ENCODE assay signal across 1 cellular context in genomic region chr7:121558288-121558687, GRCh38.
TF ChIP-seq lines count a peak whose summit lies in the region.

No MANE protein-coding gene starts in this region.

TF ChIP-seq in K562, 482 proteins besides CTCF, POLR2A, EP300 and RAD21:
- TF ChIP-seq MEIS2 (IDR thresholded peaks at IDR 0.05; ENCODE audit: partially characterized antibody): peak; percentile 16
- TF ChIP-seq MTA2 (IDR thresholded peaks at IDR 0.05; ENCODE audit: low read depth): no peak
- no peak for TF ChIP-seq PBX2 (CRISPR knock-in tag; IDR thresholded peaks at IDR 0.05; ENCODE audit: low read depth)
- TF ChIP-seq PBX2 (tag; conservative IDR thresholded peaks at IDR 0.05; ENCODE audit: low read depth): peak; percentile 67; the same call in 1 of the 2 replicates
- TF ChIP-seq, protein P1, sequence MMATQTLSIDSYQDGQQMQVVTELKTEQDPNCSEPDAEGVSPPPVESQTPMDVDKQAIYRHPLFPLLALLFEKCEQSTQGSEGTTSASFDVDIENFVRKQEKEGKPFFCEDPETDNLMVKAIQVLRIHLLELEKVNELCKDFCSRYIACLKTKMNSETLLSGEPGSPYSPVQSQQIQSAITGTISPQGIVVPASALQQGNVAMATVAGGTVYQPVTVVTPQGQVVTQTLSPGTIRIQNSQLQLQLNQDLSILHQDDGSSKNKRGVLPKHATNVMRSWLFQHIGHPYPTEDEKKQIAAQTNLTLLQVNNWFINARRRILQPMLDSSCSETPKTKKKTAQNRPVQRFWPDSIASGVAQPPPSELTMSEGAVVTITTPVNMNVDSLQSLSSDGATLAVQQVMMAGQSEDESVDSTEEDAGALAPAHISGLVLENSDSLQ (IDR thresholded peaks at IDR 0.05): peak; percentile 67
- TF ChIP-seq USF2 (CRISPR knock-in tag; IDR thresholded peaks at IDR 0.05): 0 out of 2 replicates have a peak, but pooled peaks have one; percentile 32
- TF ChIP-seq CBFA2T3 (IDR thresholded peaks at IDR 0.05): no peak
- peak in 1 of 2 experiments; percentile 40 for TF ChIP-seq E2F6 (IDR thresholded peaks at IDR 0.05; ENCODE audit: borderline replicate concordance in 1 of 2, extremely low read depth in 1 of 2, insufficient read depth in 1 of 2, insufficient read length in 1 of 2, low read depth in 1 of 2, low read length in 1 of 2, poor library complexity in 1 of 2, severe bottlenecking in 1 of 2)
- TF ChIP-seq CREB3 (tag; conservative IDR thresholded peaks at IDR 0.05; ENCODE audit: low read depth): 0 out of 2 replicates have a peak, but pooled peaks have one; percentile 27
- TF ChIP-seq NELFE (IDR thresholded peaks at IDR 0.05; ENCODE audit: insufficient read depth, insufficient read length): no peak
- TF ChIP-seq NCOR1 (IDR thresholded peaks at IDR 0.05): no peak
- TF ChIP-seq L3MBTL2 (IDR thresholded peaks at IDR 0.05): 0 out of 2 replicates have a peak, but pooled peaks have one; percentile 11
